In genomic region chr12:64687816-64688599, GRCh38 we compare ENCODE assay signal across 10 cellular contexts.
A peak's percentile ranks its signal among the peaks of the same experiment; 100 is the strongest.
DNase-seq lines count a peak whose midpoint lies in the region; ATAC-seq and TF ChIP-seq lines count a peak whose summit lies in the region.
"Had no signal": no experiment of that assay in that cellular context is flagged by ENCODE, and none has a peak within 500 bp of the region (broad histone marks: within the 10 kb centered on the region; RNA-seq: fewer than 3 reads in every experiment).

No MANE protein-coding gene starts in this region.

- DNase-seq in COLO829 (ENCODE audit: low spot score) (peak; percentile 28), Panc1 (ENCODE audit: low read depth, low spot score) (no peak), endothelial cell (ENCODE audit: low spot score) (no peak), neural crest cell (ENCODE audit: low read depth, low spot score) (no peak), NCI-H1048 (lab: John Stamatoyannopoulos, UW) (no peak), posterior cingulate gyrus (no peak), caudate nucleus (lab: John Stamatoyannopoulos, UW) (no peak), ecto neural progenitor cell (ENCODE audit: low spot score) (no peak)
- DNase-seq: T1000 had no signal

- POLR2A ChIA-PET in Panc1 (lab: Charles Lee): no interaction called here

- BruUV-seq in Panc1 (replicated peaks; lab: Mats Ljungman, UMichigan): no TSS peak

- TF ChIP-seq CTCF in Panc1 (IDR thresholded peaks at IDR 0.05): no peak
- no peak for TF ChIP-seq CTCF in endothelial cell (IDR thresholded peaks at IDR 0.05; ENCODE audit: unreplicated experiment)
- no peak for TF ChIP-seq CTCF in neural crest cell (conservative IDR thresholded peaks at IDR 0.05)

- no peak overlapping the region for H3K27ac ChIP-seq in Panc1 (ENCODE audit: low read length)
- H3K27ac ChIP-seq in caudate nucleus (ENCODE audit: low read depth, low read length): no peak overlapping the region
- H3K27ac ChIP-seq: tibial nerve had no signal

- H3K4me1 ChIP-seq in Panc1 (ENCODE audit: control insufficient read depth, insufficient read depth, low read length): peaks cover 26% of the 10 kb centered on the region

- no peak overlapping the region for H3K4me3 ChIP-seq in Panc1 (ENCODE audit: low read depth in 2 of 2, low read length in 2 of 2)
- H3K4me3 ChIP-seq: tibial nerve had no signal

- peaks cover 31% of the 10 kb centered on the region for H3K4me1 Mint-ChIP-seq in endothelial cell (ENCODE audit: unreplicated experiment)
- peaks cover 42% of the 10 kb centered on the region for H3K4me1 Mint-ChIP-seq in neural crest cell

- H3K4me3 Mint-ChIP-seq in endothelial cell (ENCODE audit: unreplicated experiment) (no peak overlapping the region), neural crest cell (no peak overlapping the region)

- H3K27me3 ChIP-seq in Panc1 (ENCODE audit: control insufficient read depth, insufficient read depth, low read length): no peaks in the 10 kb centered on the region
- H3K27me3 ChIP-seq: tibial nerve had no signal

- peaks cover 19% of the 10 kb centered on the region for H3K36me3 Mint-ChIP-seq in endothelial cell (ENCODE audit: low read depth, unreplicated experiment)
- peaks cover 6% of the 10 kb centered on the region for H3K36me3 Mint-ChIP-seq in neural crest cell (ENCODE audit: low read depth)

- H3K9me3 Mint-ChIP-seq in endothelial cell (ENCODE audit: unreplicated experiment) (no peaks in the 10 kb centered on the region), neural crest cell (no peaks in the 10 kb centered on the region)

- H3K9me3 ChIP-seq in Panc1 (ENCODE audit: control insufficient read depth, insufficient read depth, low read depth, low read length): no peaks in the 10 kb centered on the region
- H3K9me3 ChIP-seq: tibial nerve had no signal

- H3K27me3 Mint-ChIP-seq in endothelial cell (ENCODE audit: unreplicated experiment) (no peaks in the 10 kb centered on the region), neural crest cell (ENCODE audit: low read depth) (no peaks in the 10 kb centered on the region)

- in situ Hi-C loops in Panc1 (cut with HindIII; ENCODE audit: low pct_unique_long_range_greater_than_20kb, low sequenced_read_pairs): no loop called here

- intact Hi-C loops in Panc1 (cut with micrococcal nuclease; ENCODE audit: unreplicated experiment) (no loop called here), posterior cingulate gyrus (cut with DNase I) (no loop called here)

- 0 out of 2 replicates have a peak, but pooled peaks cover 2% of the 10 kb centered on the region for H3K36me3 ChIP-seq in Panc1 (ENCODE audit: control insufficient read depth, insufficient read depth, low read length)

- CTCF ChIA-PET in Panc1 (lab: Charles Lee): no interaction called here

- ATAC-seq in Panc1: peak; percentile 53

- H3K27ac Mint-ChIP-seq in endothelial cell (ENCODE audit: unreplicated experiment) (peak overlapping the region; percentile 2), neural crest cell (ENCODE audit: unreplicated experiment) (peak overlapping the region; percentile 9)
